Comparison of ENCODE assay signal across 1 cellular context in genomic region chr1:53183277-53183990, GRCh38.
TF ChIP-seq lines count a peak whose summit lies in the region.

No MANE protein-coding gene starts in this region.

TF ChIP-seq in HepG2, 621 proteins besides CTCF, POLR2A, EP300 and RAD21 (continued from another document and continues in another):
- TF ChIP-seq SMARCC2 (IDR thresholded peaks at IDR 0.05) = no peak
- TF ChIP-seq NFYC (CRISPR knock-in tag; IDR thresholded peaks at IDR 0.05) = no peak
- no peak for TF ChIP-seq JARID2 (CRISPR knock-in tag; IDR thresholded peaks at IDR 0.05; ENCODE audit: insufficient replicate concordance)
- no peak; the same call in 1 of the 2 replicates for TF ChIP-seq ZNF143 (CRISPR knock-in tag; IDR thresholded peaks at IDR 0.05)
- TF ChIP-seq NFE2L2 (IDR thresholded peaks at IDR 0.05; ENCODE audit: low read length) = 0 out of 2 replicates have a peak, but pooled peaks have one; percentile 5
- TF ChIP-seq MXD3 (CRISPR knock-in tag; IDR thresholded peaks at IDR 0.05) = no peak
- no peak for TF ChIP-seq SNAPC4 (CRISPR knock-in tag; IDR thresholded peaks at IDR 0.05)
- peak; percentile 92 for TF ChIP-seq RXRA (CRISPR knock-in tag; IDR thresholded peaks at IDR 0.05)
- TF ChIP-seq KLF11 (CRISPR knock-in tag; IDR thresholded peaks at IDR 0.05) = no peak
- no peak for TF ChIP-seq THYN1 (CRISPR knock-in tag; IDR thresholded peaks at IDR 0.05; ENCODE audit: borderline replicate concordance, low read depth)
- no peak for TF ChIP-seq THAP8 (CRISPR knock-in tag; IDR thresholded peaks at IDR 0.05; ENCODE audit: borderline replicate concordance)
- TF ChIP-seq CBFB (CRISPR knock-in tag; IDR thresholded peaks at IDR 0.05) = peak; percentile 61; the same call in 1 of the 2 replicates
- no peak for TF ChIP-seq STAT5B (CRISPR knock-in tag; IDR thresholded peaks at IDR 0.05)
- 0 out of 2 replicates have a peak, but pooled peaks have one; percentile 62 for TF ChIP-seq ZNF343 (CRISPR knock-in tag; IDR thresholded peaks at IDR 0.05)
- TF ChIP-seq HOXD1 (CRISPR knock-in tag; IDR thresholded peaks at IDR 0.05) = peak; percentile 54; the same call in 1 of the 2 replicates
- TF ChIP-seq ZFP36L1 (CRISPR knock-in tag; IDR thresholded peaks at IDR 0.05) = no peak; the same call in 1 of the 2 replicates
- TF ChIP-seq ZNF879 (CRISPR knock-in tag; IDR thresholded peaks at IDR 0.05) = no peak
- TF ChIP-seq TFAP4 (IDR thresholded peaks at IDR 0.05; ENCODE audit: borderline replicate concordance, low read depth) = peak; percentile 63; the same call in 1 of the 2 replicates
- TF ChIP-seq ZNF468 (CRISPR knock-in tag; IDR thresholded peaks at IDR 0.05) = no peak
- TF ChIP-seq FOXC1 (CRISPR knock-in tag; IDR thresholded peaks at IDR 0.05; ENCODE audit: borderline replicate concordance) = peak; percentile 50; the same call in 1 of the 2 replicates
- TF ChIP-seq CC2D1A (CRISPR knock-in tag; IDR thresholded peaks at IDR 0.05) = no peak
- TF ChIP-seq ELF4 (CRISPR knock-in tag; IDR thresholded peaks at IDR 0.05; ENCODE audit: borderline replicate concordance) = no peak
- no peak for TF ChIP-seq ZNF432 (CRISPR knock-in tag; IDR thresholded peaks at IDR 0.05; ENCODE audit: borderline replicate concordance)
- TF ChIP-seq POGZ (CRISPR knock-in tag; IDR thresholded peaks at IDR 0.05) = peak; percentile 66
- peak; percentile 86 for TF ChIP-seq CEBPG (CRISPR knock-in tag; IDR thresholded peaks at IDR 0.05)
- peak; percentile 88 for TF ChIP-seq GATAD2A (CRISPR knock-in tag; IDR thresholded peaks at IDR 0.05)
- TF ChIP-seq DPF2 (CRISPR knock-in tag; IDR thresholded peaks at IDR 0.05; ENCODE audit: borderline replicate concordance, low read depth) = 0 out of 2 replicates have a peak, but pooled peaks have one; percentile 11
- TF ChIP-seq CBX2 (IDR thresholded peaks at IDR 0.05; ENCODE audit: low read depth, low read length) = no peak
- no peak for TF ChIP-seq CBX2 (CRISPR knock-in tag; IDR thresholded peaks at IDR 0.05; ENCODE audit: low read depth)
- TF ChIP-seq ZNF407 (CRISPR knock-in tag; IDR thresholded peaks at IDR 0.05; ENCODE audit: not compliant biosample characterization) = no peak
- TF ChIP-seq SSRP1 (CRISPR knock-in tag; IDR thresholded peaks at IDR 0.05) = no peak
- TF ChIP-seq NFIC (IDR thresholded peaks at IDR 0.05; ENCODE audit: low read length) = peak; percentile 94
- peak; percentile 44 for TF ChIP-seq ZKSCAN1 (IDR thresholded peaks at IDR 0.05; ENCODE audit: low read length)
- no peak; the same call in 1 of the 2 replicates for TF ChIP-seq ZFP37 (CRISPR knock-in tag; IDR thresholded peaks at IDR 0.05; ENCODE audit: borderline replicate concordance)
- TF ChIP-seq JUND (CRISPR knock-in tag; IDR thresholded peaks at IDR 0.05) = peak; percentile 26
- peak; percentile 80; the same call in 1 of the 2 replicates for TF ChIP-seq ZNF605 (CRISPR knock-in tag; IDR thresholded peaks at IDR 0.05)
- TF ChIP-seq CBX5 (CRISPR knock-in tag; IDR thresholded peaks at IDR 0.05; ENCODE audit: borderline replicate concordance) = peak; percentile 56; the same call in 1 of the 2 replicates
- peak; percentile 91 for TF ChIP-seq MAX (IDR thresholded peaks at IDR 0.05)
- TF ChIP-seq ZNF572 (CRISPR knock-in tag; IDR thresholded peaks at IDR 0.05) = no peak
- TF ChIP-seq IRF1 (CRISPR knock-in tag; IDR thresholded peaks at IDR 0.05; ENCODE audit: low read depth) = no peak
- TF ChIP-seq ZNF274 (CRISPR knock-in tag; IDR thresholded peaks at IDR 0.05) = no peak
- no peak for TF ChIP-seq TCF12 (IDR thresholded peaks at IDR 0.05)
- TF ChIP-seq TCF12 (CRISPR knock-in tag; IDR thresholded peaks at IDR 0.05) = peak; percentile 79
- no peak for TF ChIP-seq TRIM24 (CRISPR knock-in tag; IDR thresholded peaks at IDR 0.05)
- peak; percentile 49 for TF ChIP-seq ZFY (CRISPR knock-in tag; IDR thresholded peaks at IDR 0.05)
- TF ChIP-seq SAP130 (CRISPR knock-in tag; IDR thresholded peaks at IDR 0.05; ENCODE audit: low read depth) = peak; percentile 78
- no peak for TF ChIP-seq SNAPC5 (CRISPR knock-in tag; IDR thresholded peaks at IDR 0.05; ENCODE audit: borderline replicate concordance)
- TF ChIP-seq E2F5 (CRISPR knock-in tag; conservative IDR thresholded peaks at IDR 0.05) = no peak
- peak; percentile 84 for TF ChIP-seq CCAR2 (optimal IDR thresholded peaks at IDR 0.05; ENCODE audit: low read depth, low read length)
- peak; percentile 82; the same call in 1 of the 2 replicates for TF ChIP-seq ZNF607 (CRISPR knock-in tag; IDR thresholded peaks at IDR 0.05; ENCODE audit: borderline replicate concordance)
- no peak for TF ChIP-seq ZNF44 (CRISPR knock-in tag; IDR thresholded peaks at IDR 0.05)
- TF ChIP-seq MED1 (CRISPR knock-in tag; IDR thresholded peaks at IDR 0.05) = peak; percentile 96
- peak; percentile 74 for TF ChIP-seq GFI1 (CRISPR knock-in tag; IDR thresholded peaks at IDR 0.05; ENCODE audit: borderline replicate concordance)
- TF ChIP-seq HDAC1 (CRISPR knock-in tag; IDR thresholded peaks at IDR 0.05) = peak; percentile 47; the same call in 1 of the 2 replicates
- 0 out of 2 replicates have a peak, but pooled peaks have one; percentile 91 for TF ChIP-seq RCOR2 (CRISPR knock-in tag; IDR thresholded peaks at IDR 0.05)
